Comparison of ENCODE assay signal across 1 cellular context in the genomic region with DNA sequence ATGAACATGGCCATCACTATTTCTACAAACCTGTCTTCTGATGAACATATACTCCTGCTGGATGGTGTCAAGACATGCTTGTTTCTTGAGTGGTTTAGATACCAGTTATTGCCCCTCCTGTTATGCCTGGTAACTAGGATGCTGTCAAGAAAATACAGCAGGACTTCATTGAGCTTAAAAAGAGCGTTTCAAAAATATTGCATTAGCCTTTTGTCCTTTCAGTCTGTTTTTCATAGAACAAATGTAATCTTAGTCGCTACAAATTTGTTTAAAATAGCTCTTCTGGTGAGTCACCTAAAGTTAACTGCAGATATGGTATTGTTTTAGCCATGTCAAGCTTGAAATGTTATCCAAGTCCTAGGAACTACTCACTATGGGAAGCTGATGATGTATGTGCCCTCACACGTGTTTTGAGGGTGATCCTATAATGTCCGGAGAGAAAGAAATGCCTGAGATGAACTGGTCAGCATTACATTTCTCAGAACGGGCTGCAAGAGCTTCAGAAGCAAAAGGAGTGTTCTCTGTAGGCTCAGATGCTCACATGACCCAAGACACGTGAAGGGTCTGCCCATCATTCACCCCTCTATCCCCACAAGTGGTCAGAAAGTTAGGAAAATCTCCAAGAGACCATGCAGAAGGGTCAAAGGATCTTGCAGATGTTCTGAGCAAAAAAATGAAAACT.
A peak's percentile ranks its signal among the peaks of the same experiment; 100 is the strongest.
TF ChIP-seq lines count a peak whose summit lies in the region.

No MANE protein-coding gene starts in this region.

TF ChIP-seq in endothelial cell of umbilical vein, 7 proteins besides CTCF, POLR2A, EP300 and RAD21:
- TF ChIP-seq POLR2AphosphoS5 (IDR thresholded peaks at IDR 0.05; ENCODE audit: insufficient read depth, low read depth, low read length): no peak
- no peak for TF ChIP-seq EZH2 (IDR thresholded peaks at IDR 0.05; ENCODE audit: borderline replicate concordance, low read depth, low read length, severe bottlenecking)
- peak; percentile 74 for TF ChIP-seq JUN (IDR thresholded peaks at IDR 0.05; ENCODE audit: borderline replicate concordance, insufficient read depth, insufficient read length, low read depth)
- TF ChIP-seq GATA2 (IDR thresholded peaks at IDR 0.05; ENCODE audit: insufficient read depth, insufficient read length, low read depth, low read length): peak; percentile 40
- TF ChIP-seq, protein P1, sequence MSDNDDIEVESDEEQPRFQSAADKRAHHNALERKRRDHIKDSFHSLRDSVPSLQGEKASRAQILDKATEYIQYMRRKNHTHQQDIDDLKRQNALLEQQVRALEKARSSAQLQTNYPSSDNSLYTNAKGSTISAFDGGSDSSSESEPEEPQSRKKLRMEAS (IDR thresholded peaks at IDR 0.05; ENCODE audit: insufficient read depth, insufficient read length): peak; percentile 56
- TF ChIP-seq FOS (IDR thresholded peaks at IDR 0.05; ENCODE audit: borderline replicate concordance, insufficient read depth, low read length): peak; percentile 75
- TF ChIP-seq MYC (IDR thresholded peaks at IDR 0.05; ENCODE audit: low read depth, low read length): no peak
TF ChIP-seq in endothelial cell of umbilical vein: peak in this region for 4.
